26 cellular contexts compared by ENCODE assay signal in the genomic region with DNA sequence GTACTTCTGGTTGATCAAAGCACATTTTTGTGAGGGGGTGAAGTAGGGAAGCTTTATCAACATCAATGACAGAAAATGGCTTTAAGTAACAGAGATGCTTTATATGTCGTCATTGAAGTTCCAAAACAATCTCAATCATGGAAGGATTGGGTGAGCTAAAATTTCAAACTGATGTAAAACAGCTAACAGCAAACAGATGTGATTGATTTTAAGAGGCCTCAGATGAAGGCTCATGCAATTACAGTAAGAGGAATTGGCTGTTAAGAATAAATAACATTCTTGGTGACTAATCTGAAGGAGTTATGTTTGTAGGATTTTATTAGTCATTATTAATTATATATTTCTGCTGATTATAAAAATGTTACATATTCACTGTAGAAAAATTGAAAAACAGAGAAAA.
DNase-seq lines count a peak whose midpoint lies in the region; ATAC-seq, FAIRE-seq and TF ChIP-seq lines count a peak whose summit lies in the region.
"Had no signal": no experiment of that assay in that cellular context is flagged by ENCODE, and none has a peak within 500 bp of the region (broad histone marks: within the 10 kb centered on the region; RNA-seq: fewer than 3 reads in every experiment).

No MANE protein-coding gene starts in this region.

- DNase-seq in EH (ENCODE audit: low read depth) (peak; percentile 9), bronchial epithelial cell (ENCODE audit: low read depth) (peak; percentile 16), fibroblast of gingiva (ENCODE audit: low read depth) (peak; percentile 2), fibroblast of peridontal ligament (ENCODE audit: extremely low read depth) (peak; percentile 2), NCI-H1092 treated with DMSO at 0.1 percent for 48 hours (lab: John Stamatoyannopoulos, UW) (no peak), Ammon's horn (ENCODE audit: low spot score) (no peak), amniotic stem cell (lab: John Stamatoyannopoulos, UW) (no peak)
- DNase-seq: 8988T; ACHN; C1 segment of cervical spinal cord; CD4-positive, alpha-beta memory T cell; CD4-positive, CD25-positive, alpha-beta regulatory T cell; CD8-positive, alpha-beta memory T cell; COR-L47; DMS 273 treated with DMSO at 0.1 percent for 48 hours; DMS153; DMS53; DMS79; DND-41; GDM1 had no signal

- H3K4me3 ChIP-seq in bronchial epithelial cell (ENCODE audit: low read depth, low read length): no peak overlapping the region
- H3K4me3 ChIP-seq: BLaER1, GM12878 had no signal

- no peak for ATAC-seq in GM21360 (IDR thresholded peaks at IDR 0.05; ENCODE audit: unreplicated experiment)
- ATAC-seq: GM12878 had no signal

- no peaks in the 10 kb centered on the region for H3K27me3 ChIP-seq in bronchial epithelial cell (ENCODE audit: control insufficient read depth, insufficient read depth, low read length)
- H3K27me3 ChIP-seq: BLaER1 had no signal

- no peak for FAIRE-seq in bronchial epithelial cell (lab: Jason Lieb, UNC)
- FAIRE-seq: GM12878, GM12892, GM18507, GM19239 had no signal

- no peak for TF ChIP-seq CTCF in bronchial epithelial cell (IDR thresholded peaks at IDR 0.05; ENCODE audit: insufficient read depth, low read length, severe bottlenecking)

- no peaks in the 10 kb centered on the region for H3K36me3 ChIP-seq in bronchial epithelial cell (ENCODE audit: control insufficient read depth, insufficient read depth, low read length)
- H3K36me3 ChIP-seq: BLaER1 had no signal

Comparison
In these comparisons a context has a peak if more than half of its experiments do, and no peak if none do; other contexts are left out.
1. DNase-seq: peak in EH (single experiment), bronchial epithelial cell (single experiment), fibroblast of gingiva (single experiment) and fibroblast of peridontal ligament (single experiment); none in NCI-H1092 treated with DMSO at 0.1 percent for 48 hours (single experiment), Ammon's horn (single experiment) and amniotic stem cell (single experiment).